8 cellular contexts compared by ENCODE assay signal in the genomic region with DNA sequence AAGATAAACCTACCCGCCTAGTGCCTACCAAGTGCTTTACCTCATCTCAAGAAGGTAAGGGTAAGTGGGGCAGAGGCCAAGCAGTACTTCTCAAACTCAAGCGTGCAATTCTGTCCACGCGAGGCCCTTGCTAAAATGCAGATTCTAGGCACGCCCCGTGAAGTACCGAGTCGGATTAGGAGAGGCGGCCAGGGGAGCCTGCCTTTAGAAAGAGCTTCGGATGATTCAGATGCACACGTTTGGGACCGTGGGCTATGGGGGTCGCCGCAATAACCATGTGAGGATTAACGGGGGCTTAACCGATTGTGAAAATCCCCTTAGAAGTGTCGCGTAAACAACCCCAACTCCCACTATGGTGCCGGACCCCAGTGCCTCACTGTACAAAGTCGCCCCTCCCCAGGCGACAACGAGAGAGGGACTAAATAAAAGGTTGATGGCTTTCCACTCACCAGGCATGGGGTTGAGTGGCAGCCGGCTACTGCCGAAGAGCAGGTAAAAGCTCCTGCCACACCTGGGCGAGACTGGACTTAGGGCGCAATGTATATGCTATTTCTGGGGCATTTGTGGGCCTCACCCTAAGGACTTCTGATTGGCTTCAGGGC. TPM values are rescaled to one million over a fixed set of nuclear protein-coding genes. Genes with fewer than 3 reads are reported as not detected.
A peak's percentile ranks its signal among the peaks of the same experiment; 100 is the strongest.
DNase-seq lines count a peak whose midpoint lies in the region; ATAC-seq lines count a peak whose summit lies in the region.

No MANE protein-coding gene starts in this region.

- peaks cover 13% of the 10 kb centered on the region for H3K36me3 ChIP-seq in MG63

- peaks cover 0 to 10% (median 0%) of the 10 kb centered on the region in 3 donors for H3K36me3 Mint-ChIP-seq in immature natural killer cell

- H3K4me3 Mint-ChIP-seq in immature natural killer cell: peak overlapping the region; percentile 96 to 99 (median 98)

- H3K4me3 ChIP-seq in MG63: peak overlapping the region; percentile 91

- H3K27me3 ChIP-seq in MG63: no peaks in the 10 kb centered on the region

- no peaks in the 10 kb centered on the region for H3K9me3 Mint-ChIP-seq in immature natural killer cell

- no peaks in the 10 kb centered on the region for H3K9me3 ChIP-seq in MG63

- DNase-seq in EH (ENCODE audit: low read depth) (peak; percentile 35), MG63 (peak; percentile 27), immature natural killer cell (no peak), NCI-H526 treated with DMSO at 0.1 percent for 48 hours (lab: John Stamatoyannopoulos, UW) (no peak)
- peak; percentile 20 for DNase-seq in stimulated activated CD4-positive, alpha-beta T cell treated with anti-CD3 and anti-CD28 coated beads, Interleukin-12 subunit alpha, Interleukin-12 subunit beta, amount 100 ng/mL, for 4 hours

- peaks cover 36 to 60% of the 10 kb centered on the region in 2 donors for H3K4me1 Mint-ChIP-seq in immature natural killer cell

- peaks cover 4 to 13% (median 5%) of the 10 kb centered on the region in 3 donors for H3K27me3 Mint-ChIP-seq in immature natural killer cell (ENCODE audit: low read depth in 3 of 3)

- H3K27ac Mint-ChIP-seq in immature natural killer cell: peak overlapping the region; percentile 96 to 100 (median 99)

- H3K27ac ChIP-seq in angular gyrus (ENCODE audit: low read depth, low read length): peak overlapping the region; percentile 96

- ATAC-seq in activated CD4-positive, CD25-positive, alpha-beta regulatory T cell treated with anti-CD3 and anti-CD28 coated beads, Interleukin-2, amount 50 U/mL, for 24 hours: no peak
- ATAC-seq in HG02678 (IDR thresholded peaks at IDR 0.05; ENCODE audit: unreplicated experiment): no peak

RNA-seq across cellular contexts. Expression of a gene that starts 0.7 kb away (rescaled TPM):
- 0.81 and 2.3 TPM in 2 replicates for total RNA-seq in MG63 (2014; rRNA removed; shearing (Covaris generic); ENCODE audit: low replicate concordance)
- polyA plus RNA-seq in immature natural killer cell: 10 to 100 TPM in 1 of 3 donors, 1 to 10 TPM in 2; 2.0 to 13.7 (median 5.0) TPM

RNA-seq across cellular contexts. Expression of a gene that starts 44.4 kb away (rescaled TPM):
- total RNA-seq in MG63 (2014; rRNA removed; shearing (Covaris generic); ENCODE audit: low replicate concordance): not detected in 2 replicates
- polyA plus RNA-seq in immature natural killer cell: not detected

RNA-seq across cellular contexts. Expression of a gene that starts 46.0 kb away (rescaled TPM):
- 41.4 and 89.7 TPM in 2 replicates for total RNA-seq in MG63 (2014; rRNA removed; shearing (Covaris generic); ENCODE audit: low replicate concordance)
- 10 to 100 TPM; 14.3 to 21.2 (median 18.6) TPM for polyA plus RNA-seq in immature natural killer cell

RNA-seq across cellular contexts. Expression of a gene that starts 54.3 kb away (rescaled TPM):
- total RNA-seq in MG63 (2014; rRNA removed; shearing (Covaris generic); ENCODE audit: low replicate concordance): 41.8 and 45.0 TPM in 2 replicates
- 10 to 100 TPM; 17.7 to 41.2 (median 22.5) TPM for polyA plus RNA-seq in immature natural killer cell

Comparison
In these comparisons a context has a peak if more than half of its experiments do, and no peak if none do; other contexts are left out.
1. DNase-seq: peak in EH (single experiment), MG63 (single experiment) and stimulated activated CD4-positive, alpha-beta T cell treated with anti-CD3 and anti-CD28 coated beads, Interleukin-12 subunit alpha, Interleukin-12 subunit beta, amount 100 ng/mL, for 4 hours (single experiment); none in immature natural killer cell (0 of 3) and NCI-H526 treated with DMSO at 0.1 percent for 48 hours (single experiment).